In the genomic region with DNA sequence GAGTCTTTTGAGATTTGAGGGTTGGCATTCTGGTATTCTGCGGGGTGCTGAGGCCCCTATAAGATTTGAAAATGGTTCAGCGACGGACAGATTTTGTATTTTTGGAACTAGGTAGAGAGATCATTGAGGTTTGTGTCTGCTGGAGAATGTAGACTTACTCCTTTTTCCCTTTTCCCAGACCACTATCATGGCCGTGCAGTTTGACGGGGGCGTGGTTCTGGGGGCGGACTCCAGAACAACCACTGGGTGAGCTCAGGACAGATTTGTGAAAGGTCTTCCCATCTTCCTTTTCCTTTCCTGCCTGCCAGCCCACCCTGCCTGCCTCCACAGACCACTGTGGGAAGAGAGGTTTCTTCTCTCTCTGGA, we compare ENCODE assay signal across 1 cellular context.
TF ChIP-seq lines count a peak whose summit lies in the region.

No MANE protein-coding gene starts in this region.

TF ChIP-seq in HepG2, 621 proteins besides CTCF, POLR2A, EP300 and RAD21:
- TF ChIP-seq ZNF280D (CRISPR knock-in tag; IDR thresholded peaks at IDR 0.05) (0 out of 2 replicates have a peak, but pooled peaks have one; percentile 0), ZNF12 (CRISPR knock-in tag; IDR thresholded peaks at IDR 0.05) (no peak), TCF12 (IDR thresholded peaks at IDR 0.05) (no peak), TCF12 (CRISPR knock-in tag; IDR thresholded peaks at IDR 0.05) (0 out of 2 replicates have a peak, but pooled peaks have one; percentile 12), RBFOX2 (IDR thresholded peaks at IDR 0.05; ENCODE audit: low read depth, low read length) (peak; percentile 44; the same call in 1 of the 2 replicates), KLF11 (CRISPR knock-in tag; IDR thresholded peaks at IDR 0.05) (no peak), YY1 (IDR thresholded peaks at IDR 0.05; ENCODE audit: insufficient read depth, insufficient replicate concordance, low read depth, low read length) (peak; percentile 37), SP5 (CRISPR knock-in tag; IDR thresholded peaks at IDR 0.05; ENCODE audit: borderline replicate concordance, low read depth) (peak; percentile 28; the same call in 1 of the 2 replicates), ZNF781 (CRISPR knock-in tag; IDR thresholded peaks at IDR 0.05; ENCODE audit: borderline replicate concordance, not compliant biosample characterization) (peak; percentile 4), TGIF2 (CRISPR knock-in tag; IDR thresholded peaks at IDR 0.05) (no peak)
- TF ChIP-seq, protein P1, sequence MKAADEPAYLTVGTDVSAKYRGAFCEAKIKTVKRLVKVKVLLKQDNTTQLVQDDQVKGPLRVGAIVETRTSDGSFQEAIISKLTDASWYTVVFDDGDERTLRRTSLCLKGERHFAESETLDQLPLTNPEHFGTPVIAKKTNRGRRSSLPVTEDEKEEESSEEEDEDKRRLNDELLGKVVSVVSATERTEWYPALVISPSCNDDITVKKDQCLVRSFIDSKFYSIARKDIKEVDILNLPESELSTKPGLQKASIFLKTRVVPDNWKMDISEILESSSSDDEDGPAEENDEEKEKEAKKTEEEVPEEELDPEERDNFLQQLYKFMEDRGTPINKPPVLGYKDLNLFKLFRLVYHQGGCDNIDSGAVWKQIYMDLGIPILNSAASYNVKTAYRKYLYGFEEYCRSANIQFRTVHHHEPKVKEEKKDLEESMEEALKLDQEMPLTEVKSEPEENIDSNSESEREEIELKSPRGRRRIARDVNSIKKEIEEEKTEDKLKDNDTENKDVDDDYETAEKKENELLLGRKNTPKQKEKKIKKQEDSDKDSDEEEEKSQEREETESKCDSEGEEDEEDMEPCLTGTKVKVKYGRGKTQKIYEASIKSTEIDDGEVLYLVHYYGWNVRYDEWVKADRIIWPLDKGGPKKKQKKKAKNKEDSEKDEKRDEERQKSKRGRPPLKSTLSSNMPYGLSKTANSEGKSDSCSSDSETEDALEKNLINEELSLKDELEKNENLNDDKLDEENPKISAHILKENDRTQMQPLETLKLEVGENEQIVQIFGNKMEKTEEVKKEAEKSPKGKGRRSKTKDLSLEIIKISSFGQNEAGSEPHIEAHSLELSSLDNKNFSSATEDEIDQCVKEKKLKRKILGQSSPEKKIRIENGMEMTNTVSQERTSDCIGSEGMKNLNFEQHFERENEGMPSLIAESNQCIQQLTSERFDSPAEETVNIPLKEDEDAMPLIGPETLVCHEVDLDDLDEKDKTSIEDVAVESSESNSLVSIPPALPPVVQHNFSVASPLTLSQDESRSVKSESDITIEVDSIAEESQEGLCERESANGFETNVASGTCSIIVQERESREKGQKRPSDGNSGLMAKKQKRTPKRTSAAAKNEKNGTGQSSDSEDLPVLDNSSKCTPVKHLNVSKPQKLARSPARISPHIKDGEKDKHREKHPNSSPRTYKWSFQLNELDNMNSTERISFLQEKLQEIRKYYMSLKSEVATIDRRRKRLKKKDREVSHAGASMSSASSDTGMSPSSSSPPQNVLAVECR (CRISPR knock-in tag; IDR thresholded peaks at IDR 0.05; ENCODE audit: borderline replicate concordance): 0 out of 2 replicates have a peak, but pooled peaks have one; percentile 0
TF ChIP-seq in HepG2: peak in this region for 7.
